In the genomic region with DNA sequence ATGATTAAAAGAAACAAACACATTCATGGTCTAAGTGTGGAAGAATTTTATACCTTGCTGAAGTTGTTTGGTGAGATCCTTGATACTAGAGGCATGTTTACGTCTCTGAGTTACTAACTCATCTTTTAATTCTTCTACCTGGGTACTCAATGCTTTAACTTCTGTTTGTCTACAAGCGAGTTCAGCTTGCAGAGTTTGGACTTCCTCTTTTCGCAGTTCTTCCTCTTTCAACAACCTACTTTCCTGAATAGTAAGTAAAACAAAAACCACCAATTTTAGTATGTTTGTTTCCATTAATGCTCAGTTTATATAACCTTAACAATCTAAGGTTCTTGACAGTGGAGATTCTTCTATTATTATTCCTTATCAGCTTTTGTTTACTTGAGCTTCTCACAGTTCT, we compare ENCODE assay signal across 1 cellular context.
TF ChIP-seq lines count a peak whose summit lies in the region.

No MANE protein-coding gene starts in this region.

TF ChIP-seq in K562, 482 proteins besides CTCF, POLR2A, EP300 and RAD21:
- no peak for TF ChIP-seq MEF2D (tag; conservative IDR thresholded peaks at IDR 0.05; ENCODE audit: low read depth)
- peak; percentile 95 for TF ChIP-seq SPI1 (IDR thresholded peaks at IDR 0.05; ENCODE audit: borderline replicate concordance, low read depth, low read length)
TF ChIP-seq in K562: peak in this region for 1.
